In genomic region chr6:167827588-167828324, GRCh38 we compare ENCODE assay signal across 7 cellular contexts. TPM values are rescaled to one million over a fixed set of nuclear protein-coding genes. Genes with fewer than 3 reads are reported as not detected.
DNase-seq lines count a peak whose midpoint lies in the region; ATAC-seq and TF ChIP-seq lines count a peak whose summit lies in the region.

No MANE protein-coding gene starts in this region.

- POLR2A ChIA-PET in activated CD4-positive, alpha-beta memory T cell treated with anti-CD3 and anti-CD28 coated beads, Interleukin-2, amount 10 ng/mL, durations not matched to agents 7 days and 5 days (lab: Charles Lee), result interaction anchor here (1.0 to 1.2 kb wide), 4 partner anchors 7 to 476 kb away, joined by 3 to 4 read pairs (median 4); no protein-coding TSS in a partner anchor

- DNase-seq in GM10266 (ENCODE audit: extremely low spot score), result peak; percentile 72
- peak; percentile 30 for DNase-seq in LHCN-M2 (ENCODE audit: low read depth)
- DNase-seq in activated CD4-positive, alpha-beta memory T cell treated with anti-CD3 and anti-CD28 coated beads, Interleukin-2, amount 10 ng/mL, durations not matched to agents 7 days and 5 days, result peak; percentile 38
- DNase-seq in endodermal cell, result peak; percentile 85
- peak; percentile 50 to 60 for DNase-seq in lung microvascular endothelial cell (ENCODE audit: low read depth in 2 of 2)

- peak overlapping the region; percentile 85 for H3K4me3 Mint-ChIP-seq in activated CD4-positive, alpha-beta memory T cell treated with anti-CD3 and anti-CD28 coated beads, Interleukin-2, amount 10 ng/mL, durations not matched to agents 7 days and 5 days
- peak overlapping the region; percentile 95 for H3K4me3 Mint-ChIP-seq in endodermal cell
- peak overlapping the region; percentile 77 for H3K4me3 Mint-ChIP-seq in stimulated activated naive CD8-positive, alpha-beta T cell treated with anti-CD3 and anti-CD28 coated beads, Interleukin-15, Interleukin-2, amounts not matched to agents 100 ng/mL and 50 ng/mL, for 24 hours

- CTCF ChIA-PET in activated CD4-positive, alpha-beta memory T cell treated with anti-CD3 and anti-CD28 coated beads, Interleukin-2, amount 10 ng/mL, durations not matched to agents 7 days and 5 days (lab: Charles Lee), result interaction anchor here (0.5 kb wide), 1 partner anchor 69 kb away, joined by 4 read pairs; no protein-coding TSS in a partner anchor

- no peaks in the 10 kb centered on the region for H3K9me3 ChIP-seq in endodermal cell (ENCODE audit: control insufficient read depth, low read length)

- H3K36me3 Mint-ChIP-seq in activated CD4-positive, alpha-beta memory T cell treated with anti-CD3 and anti-CD28 coated beads, Interleukin-2, amount 10 ng/mL, durations not matched to agents 7 days and 5 days (ENCODE audit: low read depth), result peaks cover 7% of the 10 kb centered on the region
- peaks cover 10% of the 10 kb centered on the region for H3K36me3 Mint-ChIP-seq in endodermal cell (ENCODE audit: low read depth)
- no peaks in the 10 kb centered on the region for H3K36me3 Mint-ChIP-seq in stimulated activated naive CD8-positive, alpha-beta T cell treated with anti-CD3 and anti-CD28 coated beads, Interleukin-15, Interleukin-2, amounts not matched to agents 100 ng/mL and 50 ng/mL, for 24 hours (ENCODE audit: low read depth)

- peak overlapping the region; percentile 42 for H3K27ac ChIP-seq in endodermal cell (ENCODE audit: low read depth, low read length)

- peaks cover 9% of the 10 kb centered on the region for H3K36me3 ChIP-seq in endodermal cell (ENCODE audit: control insufficient read depth, insufficient read depth, low read length)

- peaks cover 59% of the 10 kb centered on the region for H3K4me1 Mint-ChIP-seq in activated CD4-positive, alpha-beta memory T cell treated with anti-CD3 and anti-CD28 coated beads, Interleukin-2, amount 10 ng/mL, durations not matched to agents 7 days and 5 days
- peaks cover 43% of the 10 kb centered on the region for H3K4me1 Mint-ChIP-seq in endodermal cell
- H3K4me1 Mint-ChIP-seq in stimulated activated naive CD8-positive, alpha-beta T cell treated with anti-CD3 and anti-CD28 coated beads, Interleukin-15, Interleukin-2, amounts not matched to agents 100 ng/mL and 50 ng/mL, for 24 hours (ENCODE audit: low read depth), result peaks cover 42% of the 10 kb centered on the region

- peak overlapping the region; percentile 89 for H3K9ac ChIP-seq in endodermal cell (ENCODE audit: extremely low read depth, low read length, poor library complexity, severe bottlenecking)

- no peaks in the 10 kb centered on the region for H3K27me3 ChIP-seq in endodermal cell (ENCODE audit: control insufficient read depth, insufficient read depth, low read length, poor library complexity, severe bottlenecking)

- TF ChIP-seq CTCF in GM10266 (IDR thresholded peaks at IDR 0.05; ENCODE audit: control insufficient read depth, insufficient read depth, low read depth, missing control alignments), result peak; percentile 2
- peak; percentile 30 for TF ChIP-seq CTCF in endodermal cell (conservative IDR thresholded peaks at IDR 0.05)

- H3K4me1 ChIP-seq in endodermal cell (ENCODE audit: control insufficient read depth, insufficient read depth, low read length), result peaks cover 10% of the 10 kb centered on the region

- peak overlapping the region; percentile 64 for H3K27ac Mint-ChIP-seq in activated CD4-positive, alpha-beta memory T cell treated with anti-CD3 and anti-CD28 coated beads, Interleukin-2, amount 10 ng/mL, durations not matched to agents 7 days and 5 days
- peak overlapping the region; percentile 93 for H3K27ac Mint-ChIP-seq in endodermal cell
- H3K27ac Mint-ChIP-seq in stimulated activated naive CD8-positive, alpha-beta T cell treated with anti-CD3 and anti-CD28 coated beads, Interleukin-15, Interleukin-2, amounts not matched to agents 100 ng/mL and 50 ng/mL, for 24 hours, result no peak overlapping the region

- WGBS in endodermal cell (ENCODE audit: insufficient coverage in 1 of 2, insufficient read length in 1 of 2), 2 experiments, result 1% methylated on average over 12 to 50 of the region's 50 CpGs

- peak; percentile 34 for ATAC-seq in GM21717 (IDR thresholded peaks at IDR 0.05; ENCODE audit: unreplicated experiment)

- peaks cover 58% of the 10 kb centered on the region for H3K27me3 Mint-ChIP-seq in activated CD4-positive, alpha-beta memory T cell treated with anti-CD3 and anti-CD28 coated beads, Interleukin-2, amount 10 ng/mL, durations not matched to agents 7 days and 5 days
- no peaks in the 10 kb centered on the region for H3K27me3 Mint-ChIP-seq in endodermal cell (ENCODE audit: insufficient read depth)
- peaks cover 73% of the 10 kb centered on the region for H3K27me3 Mint-ChIP-seq in stimulated activated naive CD8-positive, alpha-beta T cell treated with anti-CD3 and anti-CD28 coated beads, Interleukin-15, Interleukin-2, amounts not matched to agents 100 ng/mL and 50 ng/mL, for 24 hours

- peak overlapping the region; percentile 93 for H3K4me3 ChIP-seq in endodermal cell (ENCODE audit: low read length)

- H3K9me3 Mint-ChIP-seq in activated CD4-positive, alpha-beta memory T cell treated with anti-CD3 and anti-CD28 coated beads, Interleukin-2, amount 10 ng/mL, durations not matched to agents 7 days and 5 days, result no peaks in the 10 kb centered on the region
- H3K9me3 Mint-ChIP-seq in endodermal cell, result no peaks in the 10 kb centered on the region
- no peaks in the 10 kb centered on the region for H3K9me3 Mint-ChIP-seq in stimulated activated naive CD8-positive, alpha-beta T cell treated with anti-CD3 and anti-CD28 coated beads, Interleukin-15, Interleukin-2, amounts not matched to agents 100 ng/mL and 50 ng/mL, for 24 hours

RNA-seq across cellular contexts. Expression of gene AFDN, which starts 1.0 kb away (rescaled TPM):
- total RNA-seq in LHCN-M2 (2014; rRNA removed) (34.2 and 35.5 TPM in 2 replicates), endodermal cell (100 to 1,000 TPM; 214 to 239 TPM), lung microvascular endothelial cell (79.8 and 137 TPM in 2 replicates)
- polyA plus RNA-seq in LHCN-M2 (2012), result 8.3 TPM
- total RNA-seq in activated CD4-positive, alpha-beta memory T cell treated with anti-CD3 and anti-CD28 coated beads, Interleukin-2, amount 10 ng/mL, durations not matched to agents 7 days and 5 days, result 10 to 100 TPM; 45.9 to 46.3 TPM
- 167 TPM for polyA plus RNA-seq in endodermal cell (2013, experiment 1 of 2)
- 150 TPM for polyA plus RNA-seq in endodermal cell (2013, experiment 2 of 2)

Comparison
In these comparisons a context has a peak if more than half of its experiments do, and no peak if none do; other contexts are left out.
1. Peak in every context shown above with its lines: DNase-seq, ATAC-seq, H3K4me3 ChIP-seq and H3K27ac ChIP-seq.
2. DNase-seq: peak in every context shown above with its lines; median percentile 85 in endodermal cell; 72 in GM10266; 55 in lung microvascular endothelial cell; 38 in activated CD4-positive, alpha-beta memory T cell treated with anti-CD3 and anti-CD28 coated beads, Interleukin-2, amount 10 ng/mL, durations not matched to agents 7 days and 5 days; 30 in LHCN-M2.